8 cellular contexts compared by ENCODE assay signal in genomic region chr19:58346961-58347929, GRCh38. TPM values are rescaled to one million over a fixed set of nuclear protein-coding genes. Genes with fewer than 3 reads are reported as not detected.
A peak's percentile ranks its signal among the peaks of the same experiment; 100 is the strongest.
DNase-seq lines count a peak whose midpoint lies in the region; ATAC-seq, FAIRE-seq and TF ChIP-seq lines count a peak whose summit lies in the region.

No MANE protein-coding gene starts in this region.

- no peaks in the 10 kb centered on the region for H3K79me2 ChIP-seq in astrocyte (ENCODE audit: insufficient read depth, low read length)

- H3K36me3 Mint-ChIP-seq in T-helper 17 cell (ENCODE audit: low read depth) (peaks cover 6% of the 10 kb centered on the region), astrocyte (ENCODE audit: low read depth, unreplicated experiment) (peaks cover 17% of the 10 kb centered on the region)

- no peak for TF ChIP-seq CTCF in astrocyte (IDR thresholded peaks at IDR 0.05; ENCODE audit: insufficient read depth, low read depth, low read length)

- no peak for FAIRE-seq in astrocyte (lab: Jason Lieb, UNC)

- peaks cover 15% of the 10 kb centered on the region for H3K4me1 Mint-ChIP-seq in T-helper 17 cell
- peaks cover 3% of the 10 kb centered on the region for H3K4me1 Mint-ChIP-seq in astrocyte (ENCODE audit: low read depth, unreplicated experiment)

- no peaks in the 10 kb centered on the region for H3K9me3 ChIP-seq in T-helper 17 cell (ENCODE audit: control insufficient read depth, low read length, poor library complexity, severe bottlenecking)
- H3K9me3 ChIP-seq in astrocyte (ENCODE audit: insufficient read depth, low read depth, low read length) = peaks cover 3% of the 10 kb centered on the region
- no peaks in the 10 kb centered on the region for H3K9me3 ChIP-seq in iPS DF 6.9 (ENCODE audit: control insufficient read depth, insufficient read depth, low read length)

- H3K4me3 Mint-ChIP-seq in T-helper 17 cell (peak overlapping the region; percentile 91), astrocyte (ENCODE audit: unreplicated experiment) (peak overlapping the region; percentile 97)

- DNase-seq in GM04504 (ENCODE audit: low read depth) = peak; percentile 54
- DNase-seq in H7 = peak; percentile 100
- DNase-seq in NAMALWA (ENCODE audit: low spot score) = peak; percentile 81
- peak; percentile 56 to 63 (median 63) for DNase-seq in T-helper 17 cell
- peak; percentile 31 for DNase-seq in astrocyte (ENCODE audit: low read depth)
- no peak for DNase-seq in iPS DF 6.9 (ENCODE audit: low read depth, low spot score)
- no peak for DNase-seq in skeletal muscle cell (ENCODE audit: low read depth)
- no peak for DNase-seq in 8988T

- H3K27ac ChIP-seq in astrocyte (ENCODE audit: low read depth, low read length) = no peak overlapping the region
- H3K27ac ChIP-seq in iPS DF 6.9 (ENCODE audit: low read length) = no peak overlapping the region

- WGBS in iPS DF 6.9 (ENCODE audit: insufficient coverage, insufficient read length) = no CpG with 5 or more reads among the region's 82 CpGs

- H3K9ac ChIP-seq in astrocyte (ENCODE audit: low read length) = peak overlapping the region; percentile 50

- no peaks in the 10 kb centered on the region for H3K27me3 Mint-ChIP-seq in T-helper 17 cell
- H3K27me3 Mint-ChIP-seq in astrocyte (ENCODE audit: low read depth, unreplicated experiment) = no peaks in the 10 kb centered on the region

- H3K9me3 Mint-ChIP-seq in astrocyte (ENCODE audit: unreplicated experiment) = no peaks in the 10 kb centered on the region

- H3K4me3 ChIP-seq in H7 (ENCODE audit: insufficient read depth, low read depth, low read length) (peak overlapping the region; percentile 93), astrocyte (ENCODE audit: insufficient read depth, low read depth, low read length) (peak overlapping the region; percentile 59), iPS DF 6.9 (ENCODE audit: low read length) (peak overlapping the region; percentile 53; the same call in 1 of the 2 replicates), skeletal muscle cell (ENCODE audit: low read depth, low read length) (peak overlapping the region; percentile 66)

- ATAC-seq in T-helper 17 cell = peak; percentile 94

- H3K4me1 ChIP-seq in astrocyte (ENCODE audit: insufficient read depth, low read length) (peaks cover 7% of the 10 kb centered on the region), iPS DF 6.9 (ENCODE audit: control insufficient read depth, insufficient read depth, low read length) (no peaks in the 10 kb centered on the region)

- peak overlapping the region; percentile 77 for H2AFZ ChIP-seq in astrocyte (ENCODE audit: low read depth, low read length)

- H3K27me3 ChIP-seq in H7 (ENCODE audit: control insufficient read depth, insufficient read depth, low read length) (peaks cover 9% of the 10 kb centered on the region), astrocyte (ENCODE audit: insufficient read depth, low read length) (peaks cover 20% of the 10 kb centered on the region), iPS DF 6.9 (ENCODE audit: control insufficient read depth, insufficient read depth, low read length) (no peaks in the 10 kb centered on the region; the same call in 1 of the 2 replicates)

- H4K20me1 ChIP-seq in astrocyte (ENCODE audit: insufficient read depth, low read length) = peaks cover 8% of the 10 kb centered on the region

- no peaks in the 10 kb centered on the region for H3K36me3 ChIP-seq in H7 (replicated peaks; ENCODE audit: control insufficient read depth, insufficient read depth, low read length)
- no peaks in the 10 kb centered on the region for H3K36me3 ChIP-seq in astrocyte (ENCODE audit: insufficient read depth, low read length)
- H3K36me3 ChIP-seq in iPS DF 6.9 (ENCODE audit: control insufficient read depth, insufficient read depth, low read length) = no peaks in the 10 kb centered on the region; the same call in 1 of the 2 replicates

- peak overlapping the region; percentile 85 for H3K27ac Mint-ChIP-seq in T-helper 17 cell
- peak overlapping the region; percentile 86 for H3K27ac Mint-ChIP-seq in astrocyte (ENCODE audit: unreplicated experiment)

- H3K4me2 ChIP-seq in astrocyte (ENCODE audit: low read length) = peak overlapping the region; percentile 91

RNA-seq across cellular contexts. Expression of gene A1BG, which starts 6.0 kb away (rescaled TPM):
- 33.8 and 45.5 TPM in 2 replicates for total RNA-seq in H7 (2014; rRNA removed; shearing (Covaris generic))
- 10 to 100 TPM; 16.0 to 21.7 TPM for total RNA-seq in T-helper 17 cell
- 32.3 and 35.9 TPM in 2 replicates for total RNA-seq in astrocyte

RNA-seq across cellular contexts. Expression of gene ZNF497, which starts 15.3 kb away (rescaled TPM):
- total RNA-seq in H7 (2014; rRNA removed; shearing (Covaris generic)) = 3.0 and 3.2 TPM in 2 replicates
- total RNA-seq in T-helper 17 cell = 1 to 10 TPM in 1 of 2 donors, under 1 TPM in 1; 0.55 to 1.6 TPM
- 0.43 and 0.55 TPM in 2 replicates for total RNA-seq in astrocyte

RNA-seq across cellular contexts. Expression of gene ZSCAN22, which starts 20.5 kb away (rescaled TPM):
- total RNA-seq in H7 (2014; rRNA removed; shearing (Covaris generic)) = 2.6 and 2.7 TPM in 2 replicates
- total RNA-seq in T-helper 17 cell = 1 to 10 TPM; 1.5 to 1.7 TPM
- 2.7 and 3.1 TPM in 2 replicates for total RNA-seq in astrocyte

RNA-seq across cellular contexts. Expression of gene ZNF837, which starts 33.6 kb away (rescaled TPM):
- total RNA-seq in H7 (2014; rRNA removed; shearing (Covaris generic)) = 4.4 and 7.7 TPM in 2 replicates
- total RNA-seq in T-helper 17 cell (1 to 10 TPM; 1.2 to 1.6 TPM), astrocyte (2.4 and 2.9 TPM in 2 replicates)

RNA-seq across cellular contexts. Expression of gene RPS5, which starts 39.8 kb away (rescaled TPM):
- 2,794 and 2,937 TPM in 2 replicates for total RNA-seq in H7 (2014; rRNA removed; shearing (Covaris generic))
- 1,000 to 10,000 TPM; 1,065 to 1,239 TPM for total RNA-seq in T-helper 17 cell
- 793 and 891 TPM in 2 replicates for total RNA-seq in astrocyte

Comparison
In these comparisons a context has a peak if more than half of its experiments do, and no peak if none do; other contexts are left out.
1. DNase-seq: peak in GM04504 (single experiment), H7 (single experiment), NAMALWA (single experiment), T-helper 17 cell (3 of 3) and astrocyte (single experiment); none in iPS DF 6.9 (single experiment), skeletal muscle cell (single experiment) and 8988T (single experiment).
2. Peak in every context shown above with its lines, with median percentiles within 50 percentile points of each other: H3K4me3 ChIP-seq.